In genomic region chrX:10529344-10529743, GRCh38 we compare ENCODE assay signal across 21 cellular contexts.
A peak's percentile ranks its signal among the peaks of the same experiment; 100 is the strongest.
DNase-seq lines count a peak whose midpoint lies in the region; ATAC-seq, FAIRE-seq and TF ChIP-seq lines count a peak whose summit lies in the region.
"Had no signal": no experiment of that assay in that cellular context is flagged by ENCODE, and none has a peak within 500 bp of the region (broad histone marks: within the 10 kb centered on the region; RNA-seq: fewer than 3 reads in every experiment).

No MANE protein-coding gene starts in this region.

- no peaks in the 10 kb centered on the region for H3K9me3 Mint-ChIP-seq in Calu3 (ENCODE audit: low read depth, unreplicated experiment)
- H3K9me3 Mint-ChIP-seq: activated CD8-positive, alpha-beta T cell treated with anti-CD3 and anti-CD28 coated beads for 36 hours; activated naive CD8-positive, alpha-beta T cell treated with anti-CD3 and anti-CD28 coated beads for 36 hours; activated T-cell treated with anti-CD3 and anti-CD28 coated beads, Interleukin-2, amount 50 U/mL, for 72 hours had no signal

- H3K27me3 Mint-ChIP-seq in Calu3 (ENCODE audit: unreplicated experiment), result no peaks in the 10 kb centered on the region
- H3K27me3 Mint-ChIP-seq: activated CD8-positive, alpha-beta T cell treated with anti-CD3 and anti-CD28 coated beads for 36 hours had no signal

- H3K36me3 ChIP-seq in bronchial epithelial cell (ENCODE audit: control insufficient read depth, insufficient read depth, low read length), result no peaks in the 10 kb centered on the region
- H3K36me3 ChIP-seq: BE2C, ovary had no signal

- no peak overlapping the region for H3K4me3 Mint-ChIP-seq in Calu3 (ENCODE audit: low read depth, unreplicated experiment)
- H3K4me3 Mint-ChIP-seq: activated CD8-positive, alpha-beta T cell treated with anti-CD3 and anti-CD28 coated beads for 36 hours; activated naive CD8-positive, alpha-beta T cell treated with anti-CD3 and anti-CD28 coated beads for 36 hours; activated T-cell treated with anti-CD3 and anti-CD28 coated beads, Interleukin-2, amount 50 U/mL, for 72 hours had no signal

- no peak for FAIRE-seq in bronchial epithelial cell (lab: Jason Lieb, UNC)
- FAIRE-seq: D721Med, frontal cortex had no signal

- TF ChIP-seq CTCF in Calu3 (IDR thresholded peaks at IDR 0.05; ENCODE audit: unreplicated experiment) (no peak), bronchial epithelial cell (IDR thresholded peaks at IDR 0.05; ENCODE audit: insufficient read depth, low read length, severe bottlenecking) (no peak)

- peak overlapping the region; percentile 82 for H3K27ac Mint-ChIP-seq in Calu3 (ENCODE audit: unreplicated experiment)
- H3K27ac Mint-ChIP-seq: activated CD8-positive, alpha-beta T cell treated with anti-CD3 and anti-CD28 coated beads for 36 hours; activated naive CD8-positive, alpha-beta T cell treated with anti-CD3 and anti-CD28 coated beads for 36 hours; activated T-cell treated with anti-CD3 and anti-CD28 coated beads, Interleukin-2, amount 50 U/mL, for 72 hours had no signal

- BruUV-seq in Calu3 (replicated peaks; lab: Mats Ljungman, UMichigan), result no TSS peak

- H3K4me3 ChIP-seq in bronchial epithelial cell (ENCODE audit: low read depth, low read length), result no peak overlapping the region
- H3K4me3 ChIP-seq: ovary, skin epidermis had no signal

- H3K4me1 Mint-ChIP-seq in Calu3 (ENCODE audit: low read depth, unreplicated experiment), result peaks cover 16% of the 10 kb centered on the region
- H3K4me1 Mint-ChIP-seq: activated naive CD8-positive, alpha-beta T cell treated with anti-CD3 and anti-CD28 coated beads for 36 hours had no signal

- CTCF ChIA-PET in Calu3 (lab: Charles Lee), result no interaction called here

- no peaks in the 10 kb centered on the region for H3K27me3 ChIP-seq in bronchial epithelial cell (ENCODE audit: control insufficient read depth, insufficient read depth, low read length)
- H3K27me3 ChIP-seq: BE2C, ovary had no signal

- no peak for ATAC-seq in HG03196 (IDR thresholded peaks at IDR 0.05; ENCODE audit: unreplicated experiment)
- no peak for ATAC-seq in GM18868 (IDR thresholded peaks at IDR 0.05; ENCODE audit: unreplicated experiment)
- ATAC-seq: activated CD8-positive, alpha-beta T cell treated with anti-CD3 and anti-CD28 coated beads for 36 hours; activated T-cell treated with anti-CD3 and anti-CD28 coated beads, Interleukin-2, amount 50 U/mL, for 72 hours had no signal

- DNase-seq in Calu3 (no peak), KBM-7 (peak; percentile 5), bronchial epithelial cell (ENCODE audit: low read depth) (peak; percentile 48), hepatic stellate cell (ENCODE audit: low spot score) (peak; percentile 14), NCI-H2081 (lab: John Stamatoyannopoulos, UW) (no peak), midbrain (lab: John Stamatoyannopoulos, UW) (no peak)
- DNase-seq: activated CD8-positive, alpha-beta T cell treated with anti-CD3 and anti-CD28 coated beads for 36 hours; activated naive CD8-positive, alpha-beta T cell treated with anti-CD3 and anti-CD28 coated beads for 36 hours; activated T-cell treated with anti-CD3 and anti-CD28 coated beads, Interleukin-2, amount 50 U/mL, for 72 hours; BE2C; caudate nucleus; effector CD4-positive, alpha-beta T cell; H7; NCI-H345; NK-92 treated with Interleukin-12 subunit alpha and Interleukin-12 subunit beta, amount 100 ng/mL, for 24 hours; ovary had no signal

- H3K36me3 Mint-ChIP-seq in Calu3 (ENCODE audit: insufficient read depth, unreplicated experiment), result peaks cover 6% of the 10 kb centered on the region
- H3K36me3 Mint-ChIP-seq: activated naive CD8-positive, alpha-beta T cell treated with anti-CD3 and anti-CD28 coated beads for 36 hours had no signal

- intact Hi-C loops in Calu3 (cut with micrococcal nuclease; ENCODE audit: unreplicated experiment), result no loop called here

- in situ Hi-C loops in KBM-7 (cut with MboI; ENCODE audit: low pct_unique_long_range_greater_than_20kb, low sequenced_read_pairs), result no loop called here

Comparison
In these comparisons a context has a peak if more than half of its experiments do, and no peak if none do; other contexts are left out.
1. DNase-seq: peak in KBM-7 (single experiment), bronchial epithelial cell (single experiment) and hepatic stellate cell (single experiment); none in Calu3 (single experiment), NCI-H2081 (0 of 2) and midbrain (single experiment).